Comparison of ENCODE assay signal across 34 cellular contexts in genomic region chr13:32168136-32168535, GRCh38.
"Had no signal": no experiment of that assay in that cellular context is flagged by ENCODE, and none has a peak within 500 bp of the region (broad histone marks: within the 10 kb centered on the region; RNA-seq: fewer than 3 reads in every experiment).

No MANE protein-coding gene starts in this region.

- H3K27ac ChIP-seq: ascending aorta, body of pancreas, breast epithelium, VCaP had no signal

- H3K4me1 Mint-ChIP-seq: activated CD4-positive, alpha-beta memory T cell treated with anti-CD3 and anti-CD28 coated beads, Interleukin-2, amount 10 ng/mL, durations not matched to agents 7 days and 5 days; activated CD8-positive, alpha-beta memory T cell treated with anti-CD3 and anti-CD28 coated beads, Interleukin-2, amount 10 ng/mL, durations not matched to agents 7 days and 5 days; activated naive CD8-positive, alpha-beta T cell treated with anti-CD3 and anti-CD28 coated beads for 36 hours had no signal

- H3K4me1 ChIP-seq: body of pancreas, breast epithelium had no signal

- H3K9me3 Mint-ChIP-seq: activated CD4-positive, alpha-beta memory T cell treated with anti-CD3 and anti-CD28 coated beads, Interleukin-2, amount 10 ng/mL, durations not matched to agents 7 days and 5 days; activated naive CD8-positive, alpha-beta T cell treated with anti-CD3 and anti-CD28 coated beads for 36 hours had no signal

- H3K27ac Mint-ChIP-seq: activated CD4-positive, alpha-beta memory T cell treated with anti-CD3 and anti-CD28 coated beads, Interleukin-2, amount 10 ng/mL, durations not matched to agents 7 days and 5 days; activated CD8-positive, alpha-beta memory T cell treated with anti-CD3 and anti-CD28 coated beads, Interleukin-2, amount 10 ng/mL, durations not matched to agents 7 days and 5 days; activated naive CD8-positive, alpha-beta T cell treated with anti-CD3 and anti-CD28 coated beads for 36 hours had no signal

- H3K27me3 Mint-ChIP-seq: activated CD8-positive, alpha-beta memory T cell treated with anti-CD3 and anti-CD28 coated beads, Interleukin-2, amount 10 ng/mL, durations not matched to agents 7 days and 5 days; activated naive CD8-positive, alpha-beta T cell treated with anti-CD3 and anti-CD28 coated beads for 36 hours had no signal

- H3K27me3 ChIP-seq: ascending aorta, body of pancreas, breast epithelium had no signal

- ATAC-seq: activated CD8-positive, alpha-beta memory T cell treated with anti-CD3 and anti-CD28 coated beads, Interleukin-2, amount 10 ng/mL, durations not matched to agents 7 days and 5 days; body of pancreas; Panc1 had no signal

- DNase-seq: activated CD4-positive, alpha-beta memory T cell treated with anti-CD3 and anti-CD28 coated beads, Interleukin-2, amount 10 ng/mL, durations not matched to agents 7 days and 5 days; activated CD4-positive, alpha-beta T cell treated with anti-CD3 and anti-CD28 coated beads for 1 hour; activated CD4-positive, alpha-beta T cell treated with anti-CD3 and anti-CD28 coated beads for 48 hours; activated CD4-positive, CD25-positive, alpha-beta regulatory T cell; activated CD8-positive, alpha-beta memory T cell treated with anti-CD3 and anti-CD28 coated beads for 24 hours; activated CD8-positive, alpha-beta memory T cell treated with anti-CD3 and anti-CD28 coated beads, Interleukin-2, amount 10 ng/mL, durations not matched to agents 7 days and 5 days; activated CD8-positive, alpha-beta memory T cell treated with anti-CD3 and anti-CD28 coated beads, Interleukin-2, amount 50 U/mL, for 48 hours; activated effector memory CD4-positive, alpha-beta T cell treated with Interleukin-2 at 50 U/mL for 16 hours; activated naive CD4-positive, alpha-beta T cell; activated naive CD4-positive, alpha-beta T cell treated with anti-CD3 and anti-CD28 coated beads, Interleukin-2, amount 50 U/mL, for 16 hours; activated naive CD8-positive, alpha-beta T cell treated with anti-CD3 and anti-CD28 coated beads for 36 hours; activated T-cell treated with anti-CD3 and anti-CD28 coated beads, Interleukin-2, amount 50 U/mL, for 48 hours; amygdala; body of pancreas; caudate nucleus; Karpas-422; KBM-7; NCI-H1105; NCI-H1417 treated with DMSO at 0.1 percent for 48 hours; NCI-H1930; NCI-H2081 treated with DMSO at 0.1 percent for 48 hours; NCI-H226; NCI-H446 treated with DMSO at 0.1 percent for 48 hours; NCI-H524; NCI-H69; SIG-M5; SW 1271; T-helper 1 cell; T-helper 2 cell; T-helper 9 cell had no signal

- H3K36me3 ChIP-seq: breast epithelium had no signal

- H3K9me3 ChIP-seq: ascending aorta, body of pancreas, breast epithelium had no signal

- H3K36me3 Mint-ChIP-seq: activated CD8-positive, alpha-beta memory T cell treated with anti-CD3 and anti-CD28 coated beads, Interleukin-2, amount 10 ng/mL, durations not matched to agents 7 days and 5 days; activated naive CD8-positive, alpha-beta T cell treated with anti-CD3 and anti-CD28 coated beads for 36 hours had no signal

- H3K4me3 ChIP-seq: ascending aorta, body of pancreas, breast epithelium had no signal

- H3K4me3 Mint-ChIP-seq: activated CD4-positive, alpha-beta memory T cell treated with anti-CD3 and anti-CD28 coated beads, Interleukin-2, amount 10 ng/mL, durations not matched to agents 7 days and 5 days; activated CD8-positive, alpha-beta memory T cell treated with anti-CD3 and anti-CD28 coated beads, Interleukin-2, amount 10 ng/mL, durations not matched to agents 7 days and 5 days; activated naive CD8-positive, alpha-beta T cell treated with anti-CD3 and anti-CD28 coated beads for 36 hours had no signal
